In genomic region chr9:75855509-75855908, GRCh38 we compare ENCODE assay signal across 9 cellular contexts. TPM values are rescaled to one million over a fixed set of nuclear protein-coding genes. Genes with fewer than 3 reads are reported as not detected.
DNase-seq lines count a peak whose midpoint lies in the region; ATAC-seq and TF ChIP-seq lines count a peak whose summit lies in the region.
"Had no signal": no experiment of that assay in that cellular context is flagged by ENCODE, and none has a peak within 500 bp of the region (broad histone marks: within the 10 kb centered on the region; RNA-seq: fewer than 3 reads in every experiment).

No MANE protein-coding gene starts in this region.

- no peaks in the 10 kb centered on the region for H3K4me1 Mint-ChIP-seq in neural progenitor cell

- no peaks in the 10 kb centered on the region for H3K9me3 Mint-ChIP-seq in neural progenitor cell

- H3K27me3 Mint-ChIP-seq in neural progenitor cell (ENCODE audit: insufficient read depth, low read depth) = peaks cover 2% of the 10 kb centered on the region

- TF ChIP-seq CTCF in MM.1S (IDR thresholded peaks at IDR 0.05; ENCODE audit: low read length) (peak; percentile 49), neural progenitor cell (IDR thresholded peaks at IDR 0.05) (peak; percentile 62)

- no peak overlapping the region for H3K4me3 ChIP-seq in MM.1S (ENCODE audit: low read length)
- H3K4me3 ChIP-seq in neural progenitor cell = no peak overlapping the region

- H4K20me1 ChIP-seq in MM.1S (ENCODE audit: insufficient read depth, low read length) (no peaks in the 10 kb centered on the region), neural progenitor cell (ENCODE audit: low read depth) (no peaks in the 10 kb centered on the region)

- H3K9me2 ChIP-seq in MM.1S (replicated peaks; ENCODE audit: insufficient read depth, low read length) = no peaks in the 10 kb centered on the region

- no peak overlapping the region for H3K4me3 Mint-ChIP-seq in neural progenitor cell

- ATAC-seq in GM21515 (IDR thresholded peaks at IDR 0.05; ENCODE audit: unreplicated experiment) = no peak

- peak; percentile 1 for DNase-seq in EH (ENCODE audit: low read depth)
- peak; percentile 43 for DNase-seq in MM.1S
- peak; percentile 12 for DNase-seq in cerebellar cortex (ENCODE audit: low spot score)
- DNase-seq in neural progenitor cell (ENCODE audit: low spot score) = peak; percentile 49
- DNase-seq in effector CD8-positive, alpha-beta T cell (lab: John Stamatoyannopoulos, UW) = no peak
- no peak for DNase-seq in putamen (ENCODE audit: low spot score)
- DNase-seq in stimulated activated CD4-positive, alpha-beta T cell treated with anti-CD3 and anti-CD28 coated beads, Interleukin-4, amount 100 ng/mL, for 4 hours = no peak
- DNase-seq: activated naive CD4-positive, alpha-beta T cell had no signal

- no peaks in the 10 kb centered on the region for H3K36me3 ChIP-seq in MM.1S (replicated peaks; ENCODE audit: insufficient read depth, low read length)
- H3K36me3 ChIP-seq in neural progenitor cell = no peaks in the 10 kb centered on the region

- H3K27ac Mint-ChIP-seq in neural progenitor cell = no peak overlapping the region

- H3K9ac ChIP-seq in MM.1S (ENCODE audit: low read length) = no peak overlapping the region
- H3K9ac ChIP-seq in neural progenitor cell = no peak overlapping the region

- H3K4me1 ChIP-seq in MM.1S (ENCODE audit: low read length) (no peaks in the 10 kb centered on the region), neural progenitor cell (peaks cover 7% of the 10 kb centered on the region)

- no peaks in the 10 kb centered on the region for H3K9me3 ChIP-seq in MM.1S (replicated peaks; ENCODE audit: insufficient read depth, low read length)
- no peaks in the 10 kb centered on the region for H3K9me3 ChIP-seq in neural progenitor cell (ENCODE audit: low read depth)

- H3F3A ChIP-seq in MM.1S (ENCODE audit: insufficient read depth, low read length) (no peaks in the 10 kb centered on the region), neural progenitor cell (ENCODE audit: low read depth) (no peaks in the 10 kb centered on the region)

- no peaks in the 10 kb centered on the region for H3K36me3 Mint-ChIP-seq in neural progenitor cell

- H3K79me2 ChIP-seq in MM.1S (ENCODE audit: low read length) (no peaks in the 10 kb centered on the region), neural progenitor cell (ENCODE audit: low read depth) (no peaks in the 10 kb centered on the region)

- H3K27ac ChIP-seq in MM.1S (ENCODE audit: low read length) = no peak overlapping the region
- no peak overlapping the region for H3K27ac ChIP-seq in neural progenitor cell

- H3K27me3 ChIP-seq in MM.1S (replicated peaks; ENCODE audit: insufficient read depth, low read length) (no peaks in the 10 kb centered on the region), neural progenitor cell (no peaks in the 10 kb centered on the region)

- no peak overlapping the region for H3K4me2 ChIP-seq in MM.1S (ENCODE audit: low read depth, low read length)
- no peak overlapping the region for H3K4me2 ChIP-seq in neural progenitor cell

- H2AFZ ChIP-seq in MM.1S (ENCODE audit: low read length) (no peak overlapping the region), neural progenitor cell (replicated peaks) (peak overlapping the region; percentile 46)

RNA-seq across cellular contexts. Expression of gene PCSK5, which starts 35.0 kb away (rescaled TPM):
- 23.4 and 30.0 TPM in 2 replicates for total RNA-seq in neural progenitor cell (ENCODE audit: low replicate concordance)

Comparison
In these comparisons a context has a peak if more than half of its experiments do, and no peak if none do; other contexts are left out.
1. DNase-seq: peak in EH (single experiment), MM.1S (single experiment), cerebellar cortex (single experiment) and neural progenitor cell (single experiment); none in effector CD8-positive, alpha-beta T cell (single experiment), putamen (single experiment) and stimulated activated CD4-positive, alpha-beta T cell treated with anti-CD3 and anti-CD28 coated beads, Interleukin-4, amount 100 ng/mL, for 4 hours (0 of 2).